In the genomic region with DNA sequence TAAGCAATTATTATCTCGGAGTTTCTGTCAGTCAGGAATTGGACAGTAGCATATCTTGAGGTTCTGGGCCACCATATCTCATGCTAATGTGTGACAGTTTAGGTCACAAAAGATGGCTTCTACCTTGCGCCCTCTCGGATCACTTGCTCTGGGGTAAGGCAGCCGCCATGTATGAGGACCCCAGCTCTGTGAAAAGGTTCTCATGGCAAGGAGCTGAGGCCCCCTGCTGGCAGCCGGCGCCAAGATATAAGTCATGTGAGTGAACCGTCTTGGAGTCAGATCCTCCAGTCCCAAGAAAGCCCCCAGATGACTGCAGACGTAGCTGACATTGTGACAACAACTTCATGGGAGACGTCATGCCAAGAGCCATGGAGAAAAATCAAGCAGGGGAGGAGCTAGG, we compare ENCODE assay signal across 11 cellular contexts.
DNase-seq lines count a peak whose midpoint lies in the region; ATAC-seq and TF ChIP-seq lines count a peak whose summit lies in the region.
"Had no signal": no experiment of that assay in that cellular context is flagged by ENCODE, and none has a peak within 500 bp of the region (broad histone marks: within the 10 kb centered on the region; RNA-seq: fewer than 3 reads in every experiment).

No MANE protein-coding gene starts in this region.

- ATAC-seq in DND-41 (ENCODE audit: insufficient read depth, low read depth) = no peak
- no peak for ATAC-seq in HG03095 (IDR thresholded peaks at IDR 0.05; ENCODE audit: unreplicated experiment)

- no peaks in the 10 kb centered on the region for H3K79me2 ChIP-seq in DND-41 (ENCODE audit: insufficient read depth, low read length)

- no peak overlapping the region for H3K9ac ChIP-seq in DND-41 (ENCODE audit: low read depth, low read length)
- H3K9ac ChIP-seq: GM23248 had no signal

- no peak overlapping the region for H3K27ac ChIP-seq in DND-41 (ENCODE audit: low read length)
- H3K27ac ChIP-seq: esophagus squamous epithelium, GM23248 had no signal

- peak; percentile 26 for DNase-seq in DND-41
- peak; percentile 16 for DNase-seq in H7
- peak; percentile 28 for DNase-seq in SK-N-DZ (ENCODE audit: low spot score)
- DNase-seq in iPS-NIHi7 (ENCODE audit: extremely low spot score) = peak; percentile 57
- no peak for DNase-seq in SKM-1 treated with dmso at 0.1 percent for 144 hours (lab: John Stamatoyannopoulos, UW; ENCODE audit: unreplicated experiment)
- no peak for DNase-seq in GM03348 (ENCODE audit: low spot score)
- DNase-seq: esophagus squamous epithelium, GM23248, MG63, T-helper 9 cell had no signal

- H3K4me2 ChIP-seq in DND-41 (ENCODE audit: insufficient read depth, low read length) = no peak overlapping the region

- no peaks in the 10 kb centered on the region for H4K20me1 ChIP-seq in DND-41 (ENCODE audit: insufficient read depth, low read length)

- no peaks in the 10 kb centered on the region for H3K27me3 ChIP-seq in DND-41 (ENCODE audit: insufficient read depth, low read length, poor library complexity)
- H3K27me3 ChIP-seq in H7 (ENCODE audit: control insufficient read depth, insufficient read depth, low read length) = no peaks in the 10 kb centered on the region
- H3K27me3 ChIP-seq: esophagus squamous epithelium, MG63 had no signal

- no peaks in the 10 kb centered on the region for H3K36me3 ChIP-seq in DND-41 (ENCODE audit: insufficient read depth, low read length)
- H3K36me3 ChIP-seq in H7 (replicated peaks; ENCODE audit: control insufficient read depth, insufficient read depth, low read length) = no peaks in the 10 kb centered on the region
- H3K36me3 ChIP-seq: esophagus squamous epithelium, MG63 had no signal

- H3K9me3 ChIP-seq in DND-41 (ENCODE audit: insufficient read depth, low read length, severe bottlenecking) = peaks cover 3% of the 10 kb centered on the region
- H3K9me3 ChIP-seq: esophagus squamous epithelium, MG63 had no signal

- H3K4me3 ChIP-seq in DND-41 (ENCODE audit: low read depth in 1 of 2, low read length in 2 of 2) (no peak overlapping the region), H7 (ENCODE audit: insufficient read depth, low read depth, low read length) (no peak overlapping the region)
- H3K4me3 ChIP-seq: esophagus squamous epithelium, GM23248, MG63 had no signal

- H2AFZ ChIP-seq in DND-41 (ENCODE audit: low read depth, low read length) = no peak overlapping the region
- H2AFZ ChIP-seq: GM23248 had no signal

- H3K4me1 ChIP-seq in DND-41 (ENCODE audit: insufficient read depth, low read length) = no peaks in the 10 kb centered on the region
- H3K4me1 ChIP-seq: esophagus squamous epithelium had no signal

- TF ChIP-seq CTCF in DND-41 (IDR thresholded peaks at IDR 0.05; ENCODE audit: borderline replicate concordance, extremely low read depth, low read length, poor library complexity, severe bottlenecking) = peak; percentile 46

Comparison
In these comparisons a context has a peak if more than half of its experiments do, and no peak if none do; other contexts are left out.
1. DNase-seq: peak in DND-41 (single experiment), H7 (single experiment), SK-N-DZ (single experiment) and iPS-NIHi7 (single experiment); none in SKM-1 treated with dmso at 0.1 percent for 144 hours (single experiment) and GM03348 (single experiment).